In genomic region chr6:127816643-127817042, GRCh38 we compare ENCODE assay signal across 27 cellular contexts.
DNase-seq lines count a peak whose midpoint lies in the region; ATAC-seq lines count a peak whose summit lies in the region.
"Had no signal": no experiment of that assay in that cellular context is flagged by ENCODE, and none has a peak within 500 bp of the region (broad histone marks: within the 10 kb centered on the region; RNA-seq: fewer than 3 reads in every experiment).

No MANE protein-coding gene starts in this region.

- H3K9me3 Mint-ChIP-seq in activated naive CD4-positive, alpha-beta T cell treated with anti-CD3 and anti-CD28 coated beads for 36 hours: no peaks in the 10 kb centered on the region
- no peaks in the 10 kb centered on the region for H3K9me3 Mint-ChIP-seq in activated naive CD4-positive, alpha-beta T cell treated with anti-CD3 and anti-CD28 coated beads, Interleukin-2, amount 10 ng/mL, durations not matched to agents 7 days and 5 days
- no peaks in the 10 kb centered on the region for H3K9me3 Mint-ChIP-seq in activated naive CD8-positive, alpha-beta T cell treated with anti-CD3 and anti-CD28 coated beads, Interleukin-2, amount 50 U/mL, for 24 hours
- H3K9me3 Mint-ChIP-seq in stimulated activated naive CD8-positive, alpha-beta T cell treated with anti-CD3 and anti-CD28 coated beads, Interleukin-15, amount 100 ng/mL, for 72 hours: peaks cover 0 to 5% of the 10 kb centered on the region in 2 donors
- H3K9me3 Mint-ChIP-seq: activated T-cell treated with anti-CD3 and anti-CD28 coated beads, Interleukin-2, amount 50 U/mL, for 4 hours; stimulated activated effector memory CD8-positive, alpha-beta T cell treated with anti-CD3 and anti-CD28 coated beads, Interleukin-12 subunit alpha, Interleukin-12 subunit beta, amount 100 ng/mL, for 72 hours had no signal

- intact Hi-C loops in activated naive CD4-positive, alpha-beta T cell treated with anti-CD3 and anti-CD28 coated beads for 36 hours (cut with micrococcal nuclease): loop anchor here (10.0 kb wide), 1 partner anchor 392 kb away; no protein-coding TSS in a partner anchor

- CTCF ChIA-PET in activated naive CD4-positive, alpha-beta T cell treated with anti-CD3 and anti-CD28 coated beads for 36 hours (lab: Charles Lee): interaction anchor here (1.0 to 1.3 kb wide), 2 partner anchors 39 to 506 kb away, joined by 3 to 4 read pairs; no protein-coding TSS in a partner anchor
- CTCF ChIA-PET in activated naive CD4-positive, alpha-beta T cell treated with anti-CD3 and anti-CD28 coated beads, Interleukin-2, amount 10 ng/mL, durations not matched to agents 7 days and 5 days (lab: Charles Lee): no interaction called here

- H3K27ac Mint-ChIP-seq in activated naive CD4-positive, alpha-beta T cell treated with anti-CD3 and anti-CD28 coated beads for 36 hours: no peak overlapping the region
- H3K27ac Mint-ChIP-seq in activated naive CD4-positive, alpha-beta T cell treated with anti-CD3 and anti-CD28 coated beads, Interleukin-2, amount 10 ng/mL, durations not matched to agents 7 days and 5 days: no peak overlapping the region
- peak overlapping the region; percentile 63 for H3K27ac Mint-ChIP-seq in activated naive CD8-positive, alpha-beta T cell treated with anti-CD3 and anti-CD28 coated beads, Interleukin-2, amount 50 U/mL, for 24 hours
- peak overlapping the region in 1 of 2 donors; percentile 4 for H3K27ac Mint-ChIP-seq in stimulated activated naive CD8-positive, alpha-beta T cell treated with anti-CD3 and anti-CD28 coated beads, Interleukin-15, amount 100 ng/mL, for 72 hours
- H3K27ac Mint-ChIP-seq: progenitor cell of endocrine pancreas had no signal

- no peaks in the 10 kb centered on the region for H3K27me3 Mint-ChIP-seq in activated naive CD4-positive, alpha-beta T cell treated with anti-CD3 and anti-CD28 coated beads for 36 hours (ENCODE audit: low read depth)
- H3K27me3 Mint-ChIP-seq in activated naive CD4-positive, alpha-beta T cell treated with anti-CD3 and anti-CD28 coated beads, Interleukin-2, amount 10 ng/mL, durations not matched to agents 7 days and 5 days: no peaks in the 10 kb centered on the region
- no peaks in the 10 kb centered on the region for H3K27me3 Mint-ChIP-seq in activated naive CD8-positive, alpha-beta T cell treated with anti-CD3 and anti-CD28 coated beads, Interleukin-2, amount 50 U/mL, for 24 hours
- no peaks in the 10 kb centered on the region for H3K27me3 Mint-ChIP-seq in stimulated activated naive CD8-positive, alpha-beta T cell treated with anti-CD3 and anti-CD28 coated beads, Interleukin-15, amount 100 ng/mL, for 72 hours
- H3K27me3 Mint-ChIP-seq: progenitor cell of endocrine pancreas had no signal

- no peak for ATAC-seq in activated naive CD8-positive, alpha-beta T cell treated with anti-CD3 and anti-CD28 coated beads, Interleukin-2, amount 50 U/mL, for 24 hours
- ATAC-seq in stimulated activated naive CD8-positive, alpha-beta T cell treated with anti-CD3 and anti-CD28 coated beads, Interleukin-15, amount 100 ng/mL, for 72 hours: no peak
- ATAC-seq: activated naive CD4-positive, alpha-beta T cell treated with anti-CD3 and anti-CD28 coated beads, Interleukin-2, amount 50 U/mL, for 72 hours; activated T-cell treated with anti-CD3 and anti-CD28 coated beads, Interleukin-2, amount 50 U/mL, for 4 hours; gastroesophageal sphincter; left lung; sciatic nerve; stimulated activated effector memory CD8-positive, alpha-beta T cell treated with anti-CD3 and anti-CD28 coated beads, Interleukin-12 subunit alpha, Interleukin-12 subunit beta, amount 100 ng/mL, for 72 hours; upper lobe of right lung had no signal

- H3K4me3 Mint-ChIP-seq in activated naive CD4-positive, alpha-beta T cell treated with anti-CD3 and anti-CD28 coated beads for 36 hours: peak overlapping the region; percentile 10
- no peak overlapping the region for H3K4me3 Mint-ChIP-seq in activated naive CD4-positive, alpha-beta T cell treated with anti-CD3 and anti-CD28 coated beads, Interleukin-2, amount 10 ng/mL, durations not matched to agents 7 days and 5 days
- H3K4me3 Mint-ChIP-seq in activated naive CD8-positive, alpha-beta T cell treated with anti-CD3 and anti-CD28 coated beads, Interleukin-2, amount 50 U/mL, for 24 hours: peak overlapping the region; percentile 3
- peak overlapping the region; percentile 20 to 55 for H3K4me3 Mint-ChIP-seq in stimulated activated naive CD8-positive, alpha-beta T cell treated with anti-CD3 and anti-CD28 coated beads, Interleukin-15, amount 100 ng/mL, for 72 hours
- H3K4me3 Mint-ChIP-seq: activated T-cell treated with anti-CD3 and anti-CD28 coated beads, Interleukin-2, amount 50 U/mL, for 4 hours; stimulated activated effector memory CD8-positive, alpha-beta T cell treated with anti-CD3 and anti-CD28 coated beads, Interleukin-12 subunit alpha, Interleukin-12 subunit beta, amount 100 ng/mL, for 72 hours had no signal

- H3K4me1 Mint-ChIP-seq in activated naive CD4-positive, alpha-beta T cell treated with anti-CD3 and anti-CD28 coated beads for 36 hours (ENCODE audit: low read depth): peaks cover 83% of the 10 kb centered on the region
- H3K4me1 Mint-ChIP-seq in activated naive CD4-positive, alpha-beta T cell treated with anti-CD3 and anti-CD28 coated beads, Interleukin-2, amount 10 ng/mL, durations not matched to agents 7 days and 5 days: peaks cover 36% of the 10 kb centered on the region
- H3K4me1 Mint-ChIP-seq in activated naive CD8-positive, alpha-beta T cell treated with anti-CD3 and anti-CD28 coated beads, Interleukin-2, amount 50 U/mL, for 24 hours: peaks cover 85% of the 10 kb centered on the region
- peaks cover 76% of the 10 kb centered on the region for H3K4me1 Mint-ChIP-seq in stimulated activated naive CD8-positive, alpha-beta T cell treated with anti-CD3 and anti-CD28 coated beads, Interleukin-15, amount 100 ng/mL, for 72 hours

- no peak for DNase-seq in activated naive CD4-positive, alpha-beta T cell treated with anti-CD3 and anti-CD28 coated beads for 36 hours
- no peak for DNase-seq in activated naive CD4-positive, alpha-beta T cell treated with anti-CD3 and anti-CD28 coated beads, Interleukin-2, amount 10 ng/mL, durations not matched to agents 7 days and 5 days
- DNase-seq in NCI-H146 treated with DMSO at 0.1 percent for 48 hours (lab: John Stamatoyannopoulos, UW; ENCODE audit: unreplicated experiment): peak; percentile 98
- DNase-seq in activated naive CD8-positive, alpha-beta T cell treated with anti-CD3 and anti-CD28 coated beads, Interleukin-2, amount 50 U/mL, for 24 hours: no peak
- no peak for DNase-seq in stimulated activated naive CD8-positive, alpha-beta T cell treated with anti-CD3 and anti-CD28 coated beads, Interleukin-15, amount 100 ng/mL, for 72 hours
- no peak for DNase-seq in H4 (ENCODE audit: low spot score)
- no peak for DNase-seq in NCI-H2196 (lab: John Stamatoyannopoulos, UW; ENCODE audit: unreplicated experiment)
- DNase-seq: activated T-cell treated with anti-CD3 and anti-CD28 coated beads, Interleukin-2, amount 50 U/mL, for 4 hours; C1 segment of cervical spinal cord; dorsolateral prefrontal cortex; EL; GOT3; Kasumi-1; left lung; NCI-H1694; NCI-H2171; NCI-H524; Peyer's patch; SHP77 treated with DMSO at 0.1 percent for 48 hours; stimulated activated CD4-positive, alpha-beta T cell treated with anti-CD3 and anti-CD28 coated beads, Interleukin-12 subunit alpha, Interleukin-12 subunit beta, amount 100 ng/mL, for 4 hours; stimulated activated CD4-positive, alpha-beta T cell treated with anti-CD3 and anti-CD28 coated beads, Interleukin-4, amount 100 ng/mL, for 1 hour; upper lobe of right lung had no signal

- H3K36me3 Mint-ChIP-seq in activated naive CD4-positive, alpha-beta T cell treated with anti-CD3 and anti-CD28 coated beads for 36 hours (ENCODE audit: low read depth): peaks cover 3% of the 10 kb centered on the region
- H3K36me3 Mint-ChIP-seq in activated naive CD4-positive, alpha-beta T cell treated with anti-CD3 and anti-CD28 coated beads, Interleukin-2, amount 10 ng/mL, durations not matched to agents 7 days and 5 days: peaks cover 76% of the 10 kb centered on the region
- H3K36me3 Mint-ChIP-seq in activated naive CD8-positive, alpha-beta T cell treated with anti-CD3 and anti-CD28 coated beads, Interleukin-2, amount 50 U/mL, for 24 hours (ENCODE audit: low read depth): peaks cover 28% of the 10 kb centered on the region
